Comparison of ENCODE assay signal across 24 cellular contexts in the genomic region with DNA sequence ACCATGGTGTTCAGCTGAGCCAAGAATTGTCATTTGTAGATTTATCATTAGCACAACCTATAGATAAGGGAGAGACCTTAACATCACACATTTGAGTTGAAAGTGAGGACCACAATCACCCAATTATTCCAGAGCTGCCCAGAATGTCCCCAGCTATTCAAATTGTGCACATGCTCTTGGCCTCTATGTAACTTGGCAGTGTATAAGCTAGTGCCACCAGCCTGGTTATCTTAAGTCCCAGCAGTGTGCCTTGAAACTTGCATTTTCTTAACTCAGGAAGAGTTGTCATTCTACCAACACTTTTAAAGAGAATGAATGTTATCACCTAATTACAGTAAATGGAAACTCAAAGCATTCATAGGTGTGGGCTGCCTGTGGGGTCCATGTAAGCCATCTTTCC.
DNase-seq lines count a peak whose midpoint lies in the region; ATAC-seq, FAIRE-seq and TF ChIP-seq lines count a peak whose summit lies in the region.
"Had no signal": no experiment of that assay in that cellular context is flagged by ENCODE, and none has a peak within 500 bp of the region (broad histone marks: within the 10 kb centered on the region; RNA-seq: fewer than 3 reads in every experiment).

No MANE protein-coding gene starts in this region.

- intact Hi-C loops in body of pancreas (cut with DNase I): no loop called here
- intact Hi-C loops in pancreas (cut with DNase I): no loop called here

- ATAC-seq in body of pancreas (peak; percentile 51), pancreas (peak; percentile 58 to 78 (median 76)), HG03457 (IDR thresholded peaks at IDR 0.05; ENCODE audit: unreplicated experiment) (no peak), GM21723 (IDR thresholded peaks at IDR 0.05; ENCODE audit: unreplicated experiment) (no peak)
- ATAC-seq: GM12878 had no signal

- H3K36me3 ChIP-seq in body of pancreas (replicated peaks in 1 of 2; ENCODE audit: insufficient read depth in 1 of 2, low read depth in 2 of 2) (no peaks in the 10 kb centered on the region), pancreas (no peaks in the 10 kb centered on the region)
- H3K36me3 ChIP-seq: BE2C, BLaER1 had no signal

- no peak for TF ChIP-seq POLR2A in body of pancreas (IDR thresholded peaks at IDR 0.05)

- no peaks in the 10 kb centered on the region for H3K27me3 ChIP-seq in body of pancreas
- H3K27me3 ChIP-seq in pancreas: no peaks in the 10 kb centered on the region
- H3K27me3 ChIP-seq: BE2C, BLaER1 had no signal

- H3K27ac ChIP-seq in body of pancreas (no peak overlapping the region), pancreas (peak overlapping the region in 1 of 4 donors; percentile 6)
- H3K27ac ChIP-seq: BLaER1 had no signal

- peaks cover 35% of the 10 kb centered on the region for H3K4me1 ChIP-seq in body of pancreas
- H3K4me1 ChIP-seq in pancreas: peaks cover 12 to 34% (median 33%) of the 10 kb centered on the region in 3 donors
- H3K4me1 ChIP-seq: BE2C, BLaER1 had no signal

- TF ChIP-seq CTCF in body of pancreas (IDR thresholded peaks at IDR 0.05) (no peak), pancreas (IDR thresholded peaks at IDR 0.05) (no peak)

- H3K9me3 ChIP-seq in body of pancreas (no peaks in the 10 kb centered on the region), pancreas (no peaks in the 10 kb centered on the region)
- H3K9me3 ChIP-seq: BE2C, BLaER1 had no signal

- H3K4me3 ChIP-seq in body of pancreas: no peak overlapping the region
- H3K4me3 ChIP-seq in pancreas: no peak overlapping the region
- H3K4me3 ChIP-seq: BLaER1, GM12878 had no signal

- FAIRE-seq in GM19239 (lab: Jason Lieb, UNC): peak; percentile 70
- no peak for FAIRE-seq in pancreas (lab: Jason Lieb, UNC)
- FAIRE-seq: A204.1, GM12878 had no signal

- no peak for DNase-seq in GM19239 (ENCODE audit: insufficient read length, low spot score)
- no peak for DNase-seq in body of pancreas
- no peak for DNase-seq in pancreas
- DNase-seq in epidermal melanocyte (ENCODE audit: insufficient read length, low spot score): no peak
- DNase-seq: 8988T; ACHN; BE2C; C1 segment of cervical spinal cord; CD4-positive, alpha-beta memory T cell; CD4-positive, CD25-positive, alpha-beta regulatory T cell; CD8-positive, alpha-beta memory T cell; COR-L47; DMS 273 treated with DMSO at 0.1 percent for 48 hours; DMS153; DMS53; DMS79; DND-41; EL; GDM1 had no signal

Comparison
In these comparisons a context has a peak if more than half of its experiments do, and no peak if none do; other contexts are left out.
1. ATAC-seq: peak in body of pancreas (single experiment) and pancreas (4 of 4); none in HG03457 (single experiment) and GM21723 (single experiment).